In genomic region chr2:217510790-217511291, GRCh38 we compare ENCODE assay signal across 8 cellular contexts.
DNase-seq lines count a peak whose midpoint lies in the region; ATAC-seq and TF ChIP-seq lines count a peak whose summit lies in the region.

No MANE protein-coding gene starts in this region.

- no peaks in the 10 kb centered on the region for H3K9me3 Mint-ChIP-seq in T-cell

- CTCF ChIA-PET in T-cell (lab: Charles Lee): interaction anchor here (0.7 to 1.0 kb wide), 2 partner anchors 798 to 829 kb away, joined by 3 to 5 read pairs; no protein-coding TSS in a partner anchor

- H3K36me3 Mint-ChIP-seq in T-cell: no peaks in the 10 kb centered on the region

- intact Hi-C loops in left colon (cut with DNase I, micrococcal nuclease): loop anchor here in 1 of 2 donors (5.0 kb wide), 1 partner anchor 829 kb away; no protein-coding TSS in a partner anchor

- H3K4me1 Mint-ChIP-seq in T-cell: peaks cover 0 to 12% (median 5%) of the 10 kb centered on the region in 3 donors

- no peak overlapping the region for H3K27ac Mint-ChIP-seq in T-cell

- no peak overlapping the region for H3K4me3 ChIP-seq in H7 (ENCODE audit: insufficient read depth, low read depth, low read length)
- H3K4me3 ChIP-seq in choroid plexus epithelial cell (ENCODE audit: low read depth, low read length): no peak overlapping the region

- DNase-seq in COLO829 (ENCODE audit: low spot score) (peak; percentile 88), H7 (peak; percentile 73), NCI-H1930 (lab: John Stamatoyannopoulos, UW) (peak; percentile 29 to 48), T-cell (peak in 26 of 34 experiments; percentile 1 to 38 (median 12)), choroid plexus epithelial cell (ENCODE audit: low read depth) (peak; percentile 95), left colon (peak in 1 of 2 donors; percentile 33)
- peak; percentile 22 to 26 for DNase-seq in stimulated activated CD4-positive, alpha-beta T cell treated with anti-CD3 and anti-CD28 coated beads, Interleukin-4, amount 100 ng/mL, for 48 hours (ENCODE audit: low read depth in 2 of 2)

- peak; percentile 84 for TF ChIP-seq CTCF in choroid plexus epithelial cell (conservative IDR thresholded peaks at IDR 0.05; ENCODE audit: low read depth, low read length)

- no peaks in the 10 kb centered on the region for H3K27me3 ChIP-seq in H7 (ENCODE audit: control insufficient read depth, insufficient read depth, low read length)

- POLR2A ChIA-PET in T-cell (lab: Charles Lee): no interaction called here

- H3K4me3 Mint-ChIP-seq in T-cell: no peak overlapping the region

- no peaks in the 10 kb centered on the region for H3K36me3 ChIP-seq in H7 (replicated peaks; ENCODE audit: control insufficient read depth, insufficient read depth, low read length)

- H3K27me3 Mint-ChIP-seq in T-cell: peaks cover 7% of the 10 kb centered on the region in 2 donors

- peak in 1 of 4 experiments; percentile 71 for ATAC-seq in T-cell (replicated peaks in 1 of 4)
- peak; percentile 45 for ATAC-seq in left colon
- no peak for ATAC-seq in GM21786 (IDR thresholded peaks at IDR 0.05; ENCODE audit: unreplicated experiment)
